13 cellular contexts compared by ENCODE assay signal in genomic region chr4:115159141-115159540, GRCh38. TPM values are rescaled to one million over a fixed set of nuclear protein-coding genes. Genes with fewer than 3 reads are reported as not detected.
DNase-seq lines count a peak whose midpoint lies in the region; TF ChIP-seq lines count a peak whose summit lies in the region.
"Had no signal": no experiment of that assay in that cellular context is flagged by ENCODE, and none has a peak within 500 bp of the region (broad histone marks: within the 10 kb centered on the region; RNA-seq: fewer than 3 reads in every experiment).

No MANE protein-coding gene starts in this region.

- no peaks in the 10 kb centered on the region for H3K36me3 Mint-ChIP-seq in osteocyte (ENCODE audit: unreplicated experiment)
- H3K36me3 Mint-ChIP-seq: T-cell had no signal

- H3K27ac Mint-ChIP-seq in osteocyte (ENCODE audit: unreplicated experiment): peak overlapping the region; percentile 58
- H3K27ac Mint-ChIP-seq: T-cell had no signal

- no peak for TF ChIP-seq CTCF in osteocyte (IDR thresholded peaks at IDR 0.05)

- H3K27me3 Mint-ChIP-seq in osteocyte (ENCODE audit: unreplicated experiment): no peaks in the 10 kb centered on the region
- H3K27me3 Mint-ChIP-seq: T-cell had no signal

- DNase-seq in GM03348 (ENCODE audit: low spot score) (peak; percentile 24), RPMI7951 (ENCODE audit: low read depth) (peak; percentile 3), fibroblast of gingiva (ENCODE audit: low read depth) (peak; percentile 44), osteocyte (ENCODE audit: extremely low spot score, unreplicated experiment) (no peak), NCI-H2196 treated with DMSO at 0.1 percent for 48 hours (lab: John Stamatoyannopoulos, UW; ENCODE audit: unreplicated experiment) (no peak), OCI-M1 (lab: John Stamatoyannopoulos, UW) (no peak), RPMI8226 (no peak)
- DNase-seq: Karpas-422, NCI-H1417, NCI-H2029, NCI-H2171 treated with DMSO at 0.1 percent for 48 hours, NCI-H510A treated with DMSO at 0.1 percent for 48 hours, T-cell had no signal

- H3K9me3 Mint-ChIP-seq in osteocyte (ENCODE audit: unreplicated experiment): no peaks in the 10 kb centered on the region

- peaks cover 30% of the 10 kb centered on the region for H3K4me1 Mint-ChIP-seq in osteocyte (ENCODE audit: unreplicated experiment)
- H3K4me1 Mint-ChIP-seq: T-cell had no signal

- H3K4me3 Mint-ChIP-seq in osteocyte (ENCODE audit: unreplicated experiment): no peak overlapping the region
- H3K4me3 Mint-ChIP-seq: T-cell had no signal

RNA-seq across cellular contexts. Expression of gene NDST4, which starts 45.7 kb away (rescaled TPM):
- total RNA-seq in RPMI7951 (2014; rRNA removed; shearing (Covaris generic)): not detected in 2 replicates
- 4.5 and 5.1 TPM in 2 replicates for total RNA-seq in osteocyte
- total RNA-seq: T-cell had no signal

Comparison
In these comparisons a context has a peak if more than half of its experiments do, and no peak if none do; other contexts are left out.
1. DNase-seq: peak in GM03348 (single experiment), RPMI7951 (single experiment) and fibroblast of gingiva (single experiment); none in osteocyte (single experiment), NCI-H2196 treated with DMSO at 0.1 percent for 48 hours (single experiment), OCI-M1 (single experiment) and RPMI8226 (single experiment).